8 cellular contexts compared by ENCODE assay signal in genomic region chr3:52123106-52123708, GRCh38. TPM values are rescaled to one million over a fixed set of nuclear protein-coding genes. Genes with fewer than 3 reads are reported as not detected.
DNase-seq lines count a peak whose midpoint lies in the region; ATAC-seq and TF ChIP-seq lines count a peak whose summit lies in the region.

No MANE protein-coding gene starts in this region.

- no peaks in the 10 kb centered on the region for H3K9me3 ChIP-seq in BE2C

- ATAC-seq in GM21447 (IDR thresholded peaks at IDR 0.05; ENCODE audit: unreplicated experiment) (peak; percentile 51), GM21576 (IDR thresholded peaks at IDR 0.05; ENCODE audit: unreplicated experiment) (no peak)

- no peak overlapping the region for H3K4me3 ChIP-seq in BE2C (ENCODE audit: low read depth, low read length)

- H3K4me1 ChIP-seq in BE2C: peaks cover under 1% of the 10 kb centered on the region

- H3K27me3 ChIP-seq in BE2C: no peaks in the 10 kb centered on the region

- peak; percentile 84 for TF ChIP-seq CTCF in BE2C (IDR thresholded peaks at IDR 0.05; ENCODE audit: low read depth, low read length)

- peaks cover 2% of the 10 kb centered on the region; the same call in 1 of the 2 replicates for H3K36me3 ChIP-seq in BE2C

- DNase-seq in BE2C: peak; percentile 68
- peak; percentile 38 for DNase-seq in NCI-H69 (lab: John Stamatoyannopoulos, UW)
- DNase-seq in activated CD8-positive, alpha-beta memory T cell treated with anti-CD3 and anti-CD28 coated beads for 24 hours: peak; percentile 89
- DNase-seq in effector CD8-positive, alpha-beta T cell (lab: John Stamatoyannopoulos, UW): peak; percentile 56
- peak; percentile 79 to 89 for DNase-seq in lung microvascular endothelial cell (ENCODE audit: low read depth in 2 of 2)
- DNase-seq in stimulated activated CD4-positive, alpha-beta T cell treated with anti-CD3 and anti-CD28 coated beads, TNF-alpha, amount 100 ng/mL, for 48 hours (ENCODE audit: low read depth in 3 of 3): peak; percentile 40 to 60 (median 58)

RNA-seq across cellular contexts. Expression of gene POC1A, which starts 31.0 kb away (rescaled TPM):
- polyA plus RNA-seq in BE2C (2012; ENCODE audit: insufficient read depth, insufficient read length, low read depth): 2.3 TPM
- total RNA-seq in lung microvascular endothelial cell: 4.0 and 8.7 TPM in 2 replicates

Comparison
In these comparisons a context has a peak if more than half of its experiments do, and no peak if none do; other contexts are left out.
1. DNase-seq: peak in every context shown above with its lines; median percentile 89 in activated CD8-positive, alpha-beta memory T cell treated with anti-CD3 and anti-CD28 coated beads for 24 hours; 84 in lung microvascular endothelial cell; 68 in BE2C; 58 in stimulated activated CD4-positive, alpha-beta T cell treated with anti-CD3 and anti-CD28 coated beads, TNF-alpha, amount 100 ng/mL, for 48 hours; 56 in effector CD8-positive, alpha-beta T cell; 38 in NCI-H69.